14 cellular contexts compared by ENCODE assay signal in the genomic region with DNA sequence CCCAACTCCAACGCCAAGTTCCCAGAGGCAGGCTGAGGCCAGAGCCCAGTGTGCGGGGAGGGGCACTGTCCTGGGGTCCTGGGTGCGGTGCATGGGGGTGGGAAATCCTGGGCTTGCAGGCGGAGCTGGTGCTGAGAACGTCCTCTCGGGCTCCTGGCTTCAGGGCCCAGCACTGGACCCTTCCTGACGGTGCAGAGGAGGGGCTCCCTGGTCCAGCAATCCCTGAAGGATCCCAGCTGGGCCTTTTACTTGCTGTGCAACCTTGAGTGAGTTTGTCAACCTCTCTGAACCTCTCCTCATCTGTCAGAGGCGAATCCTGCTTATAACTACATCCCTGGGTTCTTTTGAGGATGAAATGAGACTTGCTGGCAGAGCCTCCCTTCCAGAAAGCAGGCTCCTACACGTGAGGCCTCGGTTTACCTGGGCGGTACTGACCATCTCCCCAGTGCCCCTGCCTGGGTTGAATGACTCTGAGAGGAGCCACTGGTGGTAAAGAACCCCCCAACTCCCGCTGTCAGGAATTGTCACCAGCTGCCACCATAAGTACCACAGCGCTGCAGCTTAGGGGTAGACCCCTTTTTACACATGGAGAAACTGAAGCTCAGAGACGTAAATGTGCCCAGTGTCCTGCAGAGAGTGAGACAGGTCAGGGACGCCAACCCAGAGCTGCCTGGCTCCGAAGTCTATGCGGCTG.
DNase-seq lines count a peak whose midpoint lies in the region; ATAC-seq, FAIRE-seq and TF ChIP-seq lines count a peak whose summit lies in the region.
"Had no signal": no experiment of that assay in that cellular context is flagged by ENCODE, and none has a peak within 500 bp of the region (broad histone marks: within the 10 kb centered on the region; RNA-seq: fewer than 3 reads in every experiment).

No MANE protein-coding gene starts in this region.

- peak overlapping the region; percentile 40 for H3K4me2 ChIP-seq in K562 (ENCODE audit: insufficient read depth, low read length)

- POLR2A ChIA-PET in CD8-positive, alpha-beta memory T cell (lab: Charles Lee): no interaction called here
- POLR2A ChIA-PET in K562 (lab: Yijun Ruan, JAX): interaction anchor here (0.5 to 2.3 kb wide), 9 partner anchors 9 to 631 kb away, joined by 3 to 15 read pairs (median 4); no protein-coding TSS in a partner anchor

- intact Hi-C loops in K562 (cut with micrococcal nuclease) (no loop called here), prostate gland (cut with DNase I) (loop anchor here (1.0 to 5.0 kb wide), 2 partner anchors 79 to 228 kb away; no protein-coding TSS in a partner anchor)

- H3K4me1 ChIP-seq in CD8-positive, alpha-beta memory T cell (ENCODE audit: insufficient read depth, low read length): no peaks in the 10 kb centered on the region
- H3K4me1 ChIP-seq in K562 (replicated peaks in 1 of 2; ENCODE audit: control insufficient read depth in 2 of 2, insufficient read depth in 2 of 2, low read length in 2 of 2) (peaks cover 34% of the 10 kb centered on the region in 2 experiments), iPS-20b (ENCODE audit: insufficient read depth, low read length) (no peaks in the 10 kb centered on the region), prostate gland (replicated peaks) (no peaks in the 10 kb centered on the region)

- in situ Hi-C loops in K562 (cut with MboI): no loop called here

- no peak for DNase-seq in CD8-positive, alpha-beta memory T cell
- DNase-seq in K562 (ENCODE audit: extremely low read depth in 1 of 4, low spot score in 3 of 4): no peak
- DNase-seq in prostate gland (ENCODE audit: low spot score): no peak
- DNase-seq in SIG-M5 treated with dmso at 0.1 percent for 504 hours (lab: John Stamatoyannopoulos, UW; ENCODE audit: unreplicated experiment): no peak
- DNase-seq in natural killer cell treated with Interleukin-12 subunit alpha and Interleukin-12 subunit beta and Interleukin-15 and Interleukin-18, amount 100 ng/mL, for 72 hours (ENCODE audit: low spot score): no peak
- DNase-seq in AG20443 (ENCODE audit: low spot score): no peak
- DNase-seq: activated CD8-positive, alpha-beta T cell treated with anti-CD3 and anti-CD28 coated beads for 36 hours; NCI-H2081 treated with DMSO at 0.1 percent for 48 hours; spleen; T-helper 17 cell had no signal

- H3K9me1 ChIP-seq in K562 (ENCODE audit: control insufficient read depth, insufficient read depth, low read length): no peaks in the 10 kb centered on the region

- peak overlapping the region; percentile 88 for H2AFZ ChIP-seq in K562 (ENCODE audit: low read depth, low read length)

- H3K36me3 ChIP-seq in CD8-positive, alpha-beta memory T cell (ENCODE audit: insufficient read depth, low read length): no peaks in the 10 kb centered on the region
- H3K36me3 ChIP-seq in K562 (ENCODE audit: control insufficient read depth, insufficient read depth, low read length) (no peaks in the 10 kb centered on the region), iPS-20b (ENCODE audit: insufficient read depth, low read depth, low read length) (no peaks in the 10 kb centered on the region), prostate gland (no peaks in the 10 kb centered on the region)

- H3K27ac ChIP-seq in CD8-positive, alpha-beta memory T cell (ENCODE audit: low read depth, low read length): peak overlapping the region; percentile 54
- H3K27ac ChIP-seq in K562 (ENCODE audit: extremely low read depth, low read depth, low read length) (peak overlapping the region; percentile 75), iPS-20b (ENCODE audit: low read length) (no peak overlapping the region), prostate gland (peak overlapping the region; percentile 36 to 67)

- peak overlapping the region in 1 of 8 donors; percentile 38 for H3K27ac Mint-ChIP-seq in CD8-positive, alpha-beta memory T cell
- no peak overlapping the region for H3K27ac Mint-ChIP-seq in natural killer cell treated with Interleukin-12 subunit alpha and Interleukin-12 subunit beta and Interleukin-15 and Interleukin-18, amount 100 ng/mL, for 72 hours
- H3K27ac Mint-ChIP-seq: activated CD8-positive, alpha-beta T cell treated with anti-CD3 and anti-CD28 coated beads for 36 hours; activated naive CD8-positive, alpha-beta T cell treated with anti-CD3 and anti-CD28 coated beads, Interleukin-2, amount 10 ng/mL, durations not matched to agents 7 days and 5 days; B cell; T-helper 17 cell had no signal

- H3K4me3 Mint-ChIP-seq in CD8-positive, alpha-beta memory T cell: no peak overlapping the region
- no peak overlapping the region for H3K4me3 Mint-ChIP-seq in natural killer cell treated with Interleukin-12 subunit alpha and Interleukin-12 subunit beta and Interleukin-15 and Interleukin-18, amount 100 ng/mL, for 72 hours
- H3K4me3 Mint-ChIP-seq: activated CD8-positive, alpha-beta T cell treated with anti-CD3 and anti-CD28 coated beads for 36 hours; activated naive CD8-positive, alpha-beta T cell treated with anti-CD3 and anti-CD28 coated beads, Interleukin-2, amount 10 ng/mL, durations not matched to agents 7 days and 5 days; B cell; T-helper 17 cell had no signal

- ATAC-seq in K562 (no peak), HG02571 (IDR thresholded peaks at IDR 0.05; ENCODE audit: unreplicated experiment) (no peak)
- no peak for ATAC-seq in natural killer cell treated with Interleukin-12 subunit alpha and Interleukin-12 subunit beta and Interleukin-15 and Interleukin-18, amount 100 ng/mL, for 72 hours
- ATAC-seq: activated CD8-positive, alpha-beta T cell treated with anti-CD3 and anti-CD28 coated beads for 36 hours; T-helper 17 cell had no signal

- H3K27me3 ChIP-seq in CD8-positive, alpha-beta memory T cell (ENCODE audit: insufficient read depth, low read length, poor library complexity, severe bottlenecking): no peaks in the 10 kb centered on the region
- H3K27me3 ChIP-seq in K562 (ENCODE audit: control insufficient read depth in 2 of 2, insufficient read depth in 2 of 2, low read length in 2 of 2) (no peaks in the 10 kb centered on the region), iPS-20b (ENCODE audit: insufficient read depth, low read length) (peaks cover 6% of the 10 kb centered on the region; the same call in 1 of the 2 replicates), prostate gland (replicated peaks; ENCODE audit: insufficient read depth) (no peaks in the 10 kb centered on the region)

- no peaks in the 10 kb centered on the region for H3K79me2 ChIP-seq in K562 (ENCODE audit: control insufficient read depth, insufficient read depth, low read length)

- no peak for TF ChIP-seq RAD21 in K562 (CRISPR knock-in tag; conservative IDR thresholded peaks at IDR 0.05 in 1 of 2, IDR thresholded peaks at IDR 0.05 in 1 of 2)

- BruUV-seq in K562 (replicated peaks; lab: Mats Ljungman, UMichigan): no TSS peak

- CTCF ChIA-PET in CD8-positive, alpha-beta memory T cell (lab: Charles Lee): no interaction called here
- CTCF ChIA-PET in K562 (lab: Yijun Ruan, JAX; ENCODE audit: low intra/inter-chr PET ratio): no interaction called here

- H4K20me1 ChIP-seq in K562 (replicated peaks; ENCODE audit: control insufficient read depth, insufficient read depth, low read length): no peaks in the 10 kb centered on the region

- no peak for TF ChIP-seq EP300 in K562 (IDR thresholded peaks at IDR 0.05; ENCODE audit: low read length)

- no peaks in the 10 kb centered on the region for H3K4me1 Mint-ChIP-seq in CD8-positive, alpha-beta memory T cell
- H3K4me1 Mint-ChIP-seq in natural killer cell treated with Interleukin-12 subunit alpha and Interleukin-12 subunit beta and Interleukin-15 and Interleukin-18, amount 100 ng/mL, for 72 hours (ENCODE audit: low read depth in 2 of 2): peaks cover 7 to 10% of the 10 kb centered on the region in 2 donors
- H3K4me1 Mint-ChIP-seq: B cell had no signal

- H3K9me3 ChIP-seq in CD8-positive, alpha-beta memory T cell (ENCODE audit: low read length): no peaks in the 10 kb centered on the region
- peaks cover 6% of the 10 kb centered on the region for H3K9me3 ChIP-seq in K562 (replicated peaks; ENCODE audit: control insufficient read depth, insufficient read depth, low read depth, low read length)
- H3K9me3 ChIP-seq in iPS-20b (ENCODE audit: insufficient read depth, low read depth, low read length): no peaks in the 10 kb centered on the region
- no peaks in the 10 kb centered on the region for H3K9me3 ChIP-seq in prostate gland

- peaks cover 0 to 15% (median 12%) of the 10 kb centered on the region in 5 donors for H3K9me3 Mint-ChIP-seq in CD8-positive, alpha-beta memory T cell
- H3K9me3 Mint-ChIP-seq in natural killer cell treated with Interleukin-12 subunit alpha and Interleukin-12 subunit beta and Interleukin-15 and Interleukin-18, amount 100 ng/mL, for 72 hours: peaks cover 4% of the 10 kb centered on the region

- WGBS in K562 (ENCODE audit: insufficient coverage, low coverage, missing lambda C conversion rate): 82% methylated on average over 17 of the region's 17 CpGs
- WGBS in prostate gland: 65% methylated on average over 17 of the region's 17 CpGs

- peaks cover 3 to 7% of the 10 kb centered on the region in 2 donors for H3K27me3 Mint-ChIP-seq in CD8-positive, alpha-beta memory T cell
- H3K27me3 Mint-ChIP-seq in natural killer cell treated with Interleukin-12 subunit alpha and Interleukin-12 subunit beta and Interleukin-15 and Interleukin-18, amount 100 ng/mL, for 72 hours: no peaks in the 10 kb centered on the region
- H3K27me3 Mint-ChIP-seq: activated naive CD8-positive, alpha-beta T cell treated with anti-CD3 and anti-CD28 coated beads, Interleukin-2, amount 10 ng/mL, durations not matched to agents 7 days and 5 days had no signal

- no peak overlapping the region for H3K4me3 ChIP-seq in CD8-positive, alpha-beta memory T cell (ENCODE audit: low read length)
- H3K4me3 ChIP-seq in K562 (no peak overlapping the region), iPS-20b (ENCODE audit: low read length) (peak overlapping the region; percentile 51; the same call in 1 of the 2 replicates), prostate gland (no peak overlapping the region)
- H3K4me3 ChIP-seq: spleen had no signal

- peaks cover 12 to 19% (median 13%) of the 10 kb centered on the region in 3 donors for H3K36me3 Mint-ChIP-seq in CD8-positive, alpha-beta memory T cell
- H3K36me3 Mint-ChIP-seq in natural killer cell treated with Interleukin-12 subunit alpha and Interleukin-12 subunit beta and Interleukin-15 and Interleukin-18, amount 100 ng/mL, for 72 hours: peaks cover 17% of the 10 kb centered on the region

- TF ChIP-seq CTCF in K562 (IDR thresholded peaks at IDR 0.05 in 2 of 3, conservative IDR thresholded peaks at IDR 0.05 in 1 of 3; ENCODE audit: insufficient read depth in 2 of 3, low read depth in 1 of 3, low read length in 3 of 3): no peak
- no peak for TF ChIP-seq CTCF in prostate gland (IDR thresholded peaks at IDR 0.05)

- H3K9ac ChIP-seq in K562 (ENCODE audit: insufficient read depth in 1 of 2, low read depth in 2 of 2, low read length in 2 of 2) (peak overlapping the region; percentile 48 to 88), iPS-20b (ENCODE audit: low read depth, low read length) (no peak overlapping the region)

- TF ChIP-seq POLR2A in K562 (conservative IDR thresholded peaks at IDR 0.05) (no peak), prostate gland (IDR thresholded peaks at IDR 0.05) (no peak)

- no peak for FAIRE-seq in K562 (lab: Jason Lieb, UNC)

TF ChIP-seq in K562, 482 proteins besides CTCF, POLR2A, EP300 and RAD21 (continues in another document):
- TF ChIP-seq ZNF347 (CRISPR knock-in tag; IDR thresholded peaks at IDR 0.05; ENCODE audit: low read depth) (no peak), FOXJ2 (tag; IDR thresholded peaks at IDR 0.05) (no peak), BCOR (IDR thresholded peaks at IDR 0.05) (peak; percentile 91)
